In genomic region chr9:91312717-91313325, GRCh38 we compare ENCODE assay signal across 1 cellular context.
A peak's percentile ranks its signal among the peaks of the same experiment; 100 is the strongest.
TF ChIP-seq lines count a peak whose summit lies in the region.

No MANE protein-coding gene starts in this region.

TF ChIP-seq in Ishikawa, 13 proteins besides CTCF, POLR2A, EP300 and RAD21 (continued from another document):
- no peak for TF ChIP-seq REST (IDR thresholded peaks at IDR 0.05; ENCODE audit: low read depth)
- 0 out of 2 replicates have a peak, but pooled peaks have one; percentile 16 for TF ChIP-seq CEBPB (IDR thresholded peaks at IDR 0.05)
- peak; percentile 92 for TF ChIP-seq NFIC (IDR thresholded peaks at IDR 0.05)
TF ChIP-seq in Ishikawa: peak in this region for 6.
